8 cellular contexts compared by ENCODE assay signal in the genomic region with DNA sequence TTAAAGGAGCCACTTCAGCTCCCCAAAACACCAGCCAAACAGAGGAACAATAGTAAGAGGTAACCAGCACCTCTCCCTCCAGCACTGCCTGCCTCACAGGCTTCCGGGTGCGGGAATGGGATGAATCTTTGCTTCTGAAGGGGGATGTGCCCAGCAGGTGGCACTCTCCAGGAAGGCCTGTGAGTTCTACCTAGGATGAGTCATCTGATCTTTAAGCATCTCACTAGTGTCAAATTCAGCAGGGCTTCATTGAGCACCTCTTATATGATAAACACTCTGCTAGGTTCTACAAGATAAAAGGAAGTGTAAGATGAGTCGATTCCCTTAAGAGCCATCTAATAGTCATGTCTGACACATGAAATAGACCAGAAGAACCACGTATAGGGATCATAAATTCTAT.
DNase-seq lines count a peak whose midpoint lies in the region; ATAC-seq and TF ChIP-seq lines count a peak whose summit lies in the region.

No MANE protein-coding gene starts in this region.

- peak; percentile 46 for DNase-seq in EH (ENCODE audit: low read depth)
- DNase-seq in KBM-7 = peak; percentile 2
- DNase-seq in SK-N-DZ (ENCODE audit: low spot score) = peak; percentile 13
- DNase-seq in left ventricle myocardium superior = peak; percentile 59
- no peak for DNase-seq in thoracic aorta (ENCODE audit: low spot score)
- no peak for DNase-seq in NOMO-1 treated with dmso at 0.1 percent for 144 hours (lab: John Stamatoyannopoulos, UW; ENCODE audit: unreplicated experiment)
- DNase-seq in KG1 (lab: John Stamatoyannopoulos, UW) = no peak
- no peak for DNase-seq in NCI-H524 treated with DMSO at 0.1 percent for 48 hours (lab: John Stamatoyannopoulos, UW)

- no peak overlapping the region for H3K27ac ChIP-seq in thoracic aorta

- H3K36me3 ChIP-seq in thoracic aorta = peaks cover 44% of the 10 kb centered on the region

- TF ChIP-seq CTCF in thoracic aorta (IDR thresholded peaks at IDR 0.05) = peak; percentile 21

- no peak overlapping the region for H3K4me3 ChIP-seq in thoracic aorta

- H3K27me3 ChIP-seq in thoracic aorta (replicated peaks; ENCODE audit: insufficient read depth) = no peaks in the 10 kb centered on the region

- in situ Hi-C loops in KBM-7 (cut with MboI; ENCODE audit: low pct_unique_long_range_greater_than_20kb, low sequenced_read_pairs) = no loop called here

- intact Hi-C loops in left ventricle myocardium superior (cut with micrococcal nuclease) = loop anchor here (5.0 kb wide), 1 partner anchor 59 kb away; no protein-coding TSS in a partner anchor

- no peaks in the 10 kb centered on the region for H3K9me3 ChIP-seq in thoracic aorta

- peaks cover 0 to 19% of the 10 kb centered on the region in 2 donors for H3K4me1 ChIP-seq in thoracic aorta (ENCODE audit: control insufficient read depth in 1 of 2, low read depth in 2 of 2)

- ATAC-seq in left ventricle myocardium superior = peak; percentile 70
- no peak for ATAC-seq in thoracic aorta (ENCODE audit: insufficient number of reproducible peaks, low FRiP score, low read depth)

Comparison
In these comparisons a context has a peak if more than half of its experiments do, and no peak if none do; other contexts are left out.
1. DNase-seq: peak in EH (single experiment), KBM-7 (single experiment), SK-N-DZ (single experiment) and left ventricle myocardium superior (single experiment); none in thoracic aorta (single experiment), NOMO-1 treated with dmso at 0.1 percent for 144 hours (single experiment), KG1 (single experiment) and NCI-H524 treated with DMSO at 0.1 percent for 48 hours (single experiment).